14 cellular contexts compared by ENCODE assay signal in genomic region chr4:116018831-116019230, GRCh38.
"Had no signal": no experiment of that assay in that cellular context is flagged by ENCODE, and none has a peak within 500 bp of the region (broad histone marks: within the 10 kb centered on the region; RNA-seq: fewer than 3 reads in every experiment).

No MANE protein-coding gene starts in this region.

- ATAC-seq: gastroesophageal sphincter; natural killer cell treated with Interleukin-12 subunit alpha and Interleukin-12 subunit beta and Interleukin-15 and Interleukin-18, amount 100 ng/mL, for 72 hours; right lobe of liver had no signal

- H3K27me3 ChIP-seq: gastroesophageal sphincter, neutrophil, right lobe of liver, transverse colon, vagina had no signal

- DNase-seq: activated CD4-positive, alpha-beta T cell treated with anti-CD3 and anti-CD28 coated beads, Interleukin-2, amount 50 U/mL, for 4 hours; activated gamma-delta T cell; endodermal cell; lower lobe of right lung; right lobe of liver; small intestine; stimulated activated CD4-positive, alpha-beta T cell treated with anti-CD3 and anti-CD28 coated beads, Interleukin-15, amount 100 ng/mL, for 24 hours; stimulated activated CD4-positive, alpha-beta T cell treated with anti-CD3 and anti-CD28 coated beads, Interleukin-2, amount 100 ng/mL, for 48 hours; transverse colon had no signal

- H3K9me3 ChIP-seq: right lobe of liver, vagina had no signal

- H3K4me1 ChIP-seq: gastroesophageal sphincter, lower lobe of right lung, parathyroid adenoma, right lobe of liver, transverse colon, vagina had no signal

- H3K4me3 ChIP-seq: gastroesophageal sphincter, lower lobe of right lung, right lobe of liver, transverse colon, vagina had no signal

- H3K36me3 ChIP-seq: gastroesophageal sphincter, lower lobe of right lung, neutrophil, right lobe of liver, transverse colon, vagina had no signal

- H3K27ac ChIP-seq: gastroesophageal sphincter, lower lobe of right lung, neutrophil, parathyroid adenoma, right lobe of liver, transverse colon, vagina had no signal

- H2AFZ ChIP-seq: parathyroid adenoma had no signal

- H3K9ac ChIP-seq: parathyroid adenoma had no signal
